In the genomic region with DNA sequence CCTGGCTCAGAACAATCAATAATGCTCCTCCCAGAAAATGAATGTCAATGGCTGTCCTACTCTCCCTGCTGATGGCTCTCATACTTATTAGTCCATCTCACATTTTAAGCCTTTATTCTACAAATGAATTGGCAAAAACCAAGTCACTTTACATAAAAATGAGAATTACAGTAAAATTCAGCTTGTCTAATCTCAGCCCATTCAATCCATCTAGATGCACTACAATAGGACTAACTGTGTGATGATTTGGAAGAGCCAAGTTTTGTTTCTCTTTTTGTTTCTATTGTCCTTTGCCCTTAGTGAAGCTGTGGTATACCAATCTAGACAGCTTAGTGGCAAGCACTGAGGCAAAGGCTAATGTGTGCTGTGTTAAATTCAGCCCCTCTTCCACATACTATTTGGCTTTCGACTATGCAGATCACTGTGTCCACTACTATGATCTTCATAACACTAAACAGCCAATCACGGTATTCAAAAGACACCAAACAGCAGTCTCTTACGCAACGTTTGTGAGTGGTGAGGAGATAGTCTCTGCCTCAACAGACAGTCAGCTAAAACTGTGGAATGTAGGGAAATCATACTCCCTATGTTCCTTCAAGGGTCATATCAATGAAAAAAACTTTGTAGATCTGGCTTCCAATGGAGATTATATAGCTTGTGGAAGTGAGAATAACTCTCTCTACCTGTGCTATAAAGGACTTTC, we compare ENCODE assay signal across 26 cellular contexts.
"Had no signal": no experiment of that assay in that cellular context is flagged by ENCODE, and none has a peak within 500 bp of the region (broad histone marks: within the 10 kb centered on the region; RNA-seq: fewer than 3 reads in every experiment).

No MANE protein-coding gene starts in this region.

- H3K4me2 ChIP-seq: KMS-11 had no signal

- H3K4me3 ChIP-seq: MG63, SJSA1 had no signal

- H3K27ac Mint-ChIP-seq: activated CD8-positive, alpha-beta T cell treated with anti-CD3 and anti-CD28 coated beads, Interleukin-2, amount 10 ng/mL, durations not matched to agents 7 days and 5 days; activated naive CD8-positive, alpha-beta T cell had no signal

- H3K9ac ChIP-seq: KMS-11 had no signal

- DNase-seq: activated CD4-positive, alpha-beta T cell treated with anti-CD3 and anti-CD28 coated beads for 48 hours; activated CD4-positive, alpha-beta T cell treated with anti-CD3 and anti-CD28 coated beads, Interleukin-2, amount 50 U/mL, for 4 hours; activated CD4-positive, CD25-positive, alpha-beta regulatory T cell treated with anti-CD3 and anti-CD28 coated beads, Interleukin-2, amount 50 U/mL, for 72 hours; activated CD8-positive, alpha-beta memory T cell treated with anti-CD3 and anti-CD28 coated beads, Interleukin-2, amount 50 U/mL, for 48 hours; activated CD8-positive, alpha-beta T cell treated with anti-CD3 and anti-CD28 coated beads, Interleukin-2, amount 10 ng/mL, durations not matched to agents 7 days and 5 days; activated T-cell treated with anti-CD3 and anti-CD28 coated beads, Interleukin-2, amount 50 U/mL, for 1 hour; brain microvascular endothelial cell; cerebellar nuclear complex; MG63; NCI-H1092 treated with DMSO at 0.1 percent for 48 hours; NCI-H1417 treated with DMSO at 0.1 percent for 48 hours; NCI-H1694; NCI-H2029; NCI-H2107; NCI-H2171 treated with DMSO at 0.1 percent for 48 hours; NCI-H226; NCI-H510A treated with DMSO at 0.1 percent for 48 hours; NCI-H69; PC-3; SHP77; SW 1271 had no signal

- H3K27me3 ChIP-seq: brain microvascular endothelial cell, MG63, SJSA1 had no signal

- H3K36me3 Mint-ChIP-seq: activated naive CD8-positive, alpha-beta T cell had no signal

- H3K9me3 ChIP-seq: MG63, SJSA1 had no signal

- FAIRE-seq: RCC 7860 had no signal

- H3K36me3 ChIP-seq: brain microvascular endothelial cell, MG63, SJSA1 had no signal

- H3K4me3 Mint-ChIP-seq: activated CD8-positive, alpha-beta T cell treated with anti-CD3 and anti-CD28 coated beads, Interleukin-2, amount 10 ng/mL, durations not matched to agents 7 days and 5 days; activated naive CD8-positive, alpha-beta T cell had no signal

- H3K27ac ChIP-seq: brain microvascular endothelial cell, KMS-11, SJSA1 had no signal

- ATAC-seq: activated CD8-positive, alpha-beta T cell treated with anti-CD3 and anti-CD28 coated beads, Interleukin-2, amount 10 ng/mL, durations not matched to agents 7 days and 5 days; PC-3; SK-N-SH treated with all-trans-retinoic acid at 6 μM for 48 hours had no signal
